In genomic region chr4:43458293-43458692, GRCh38 we compare ENCODE assay signal across 22 cellular contexts.
"Had no signal": no experiment of that assay in that cellular context is flagged by ENCODE, and none has a peak within 500 bp of the region (broad histone marks: within the 10 kb centered on the region; RNA-seq: fewer than 3 reads in every experiment).

No MANE protein-coding gene starts in this region.

- H3K27ac ChIP-seq: lower lobe of right lung, neutrophil, parathyroid adenoma, suprapubic skin, VCaP had no signal

- H3K4me3 Mint-ChIP-seq: effector memory CD8-positive, alpha-beta T cell; mesothelial cell of epicardium; natural killer cell treated with Interleukin-12 subunit alpha and Interleukin-12 subunit beta and Interleukin-15 and Interleukin-18, amount 100 ng/mL, for 72 hours; stimulated activated naive CD8-positive, alpha-beta T cell treated with anti-CD3 and anti-CD28 coated beads, Interleukin-15, amount 100 ng/mL, for 72 hours; type B pancreatic cell had no signal

- H3K36me3 Mint-ChIP-seq: mesothelial cell of epicardium; natural killer cell treated with Interleukin-12 subunit alpha and Interleukin-12 subunit beta and Interleukin-15 and Interleukin-18, amount 100 ng/mL, for 72 hours; type B pancreatic cell had no signal

- H3K4me1 Mint-ChIP-seq: mesothelial cell of epicardium; stimulated activated naive CD8-positive, alpha-beta T cell treated with anti-CD3 and anti-CD28 coated beads, Interleukin-15, amount 100 ng/mL, for 72 hours had no signal

- DNase-seq: activated CD4-positive, alpha-beta T cell treated with anti-CD3 and anti-CD28 coated beads for 1 hour; activated CD8-positive, alpha-beta memory T cell treated with anti-CD3 and anti-CD28 coated beads for 24 hours; activated CD8-positive, alpha-beta memory T cell treated with anti-CD3 and anti-CD28 coated beads, Interleukin-2, amount 50 U/mL, for 48 hours; activated effector memory CD4-positive, alpha-beta T cell treated with Interleukin-2 at 50 U/mL for 16 hours; activated naive CD4-positive, alpha-beta T cell treated with anti-CD3 and anti-CD28 coated beads, Interleukin-2, amount 50 U/mL, for 16 hours; activated T-cell treated with anti-CD3 and anti-CD28 coated beads, Interleukin-2, amount 50 U/mL, for 48 hours; aorta; effector memory CD8-positive, alpha-beta T cell; foreskin melanocyte; glutamatergic neuron; hippocampal formation; islet precursor cell; lower lobe of right lung; stimulated activated CD4-positive, alpha-beta T cell treated with anti-CD3 and anti-CD28 coated beads, Interleukin-4, amount 100 ng/mL, for 1 hour; stimulated activated naive CD8-positive, alpha-beta T cell treated with anti-CD3 and anti-CD28 coated beads, Interleukin-15, amount 100 ng/mL, for 72 hours had no signal

- H3K27ac Mint-ChIP-seq: effector memory CD8-positive, alpha-beta T cell; mesothelial cell of epicardium; natural killer cell treated with Interleukin-12 subunit alpha and Interleukin-12 subunit beta and Interleukin-15 and Interleukin-18, amount 100 ng/mL, for 72 hours; stimulated activated naive CD8-positive, alpha-beta T cell treated with anti-CD3 and anti-CD28 coated beads, Interleukin-15, amount 100 ng/mL, for 72 hours; type B pancreatic cell had no signal

- H3K9me3 Mint-ChIP-seq: mesothelial cell of epicardium, type B pancreatic cell had no signal

- H3K27me3 Mint-ChIP-seq: effector memory CD8-positive, alpha-beta T cell; natural killer cell treated with Interleukin-12 subunit alpha and Interleukin-12 subunit beta and Interleukin-15 and Interleukin-18, amount 100 ng/mL, for 72 hours; stimulated activated naive CD8-positive, alpha-beta T cell treated with anti-CD3 and anti-CD28 coated beads, Interleukin-15, amount 100 ng/mL, for 72 hours; type B pancreatic cell had no signal
